Comparison of ENCODE assay signal across 12 cellular contexts in the genomic region with DNA sequence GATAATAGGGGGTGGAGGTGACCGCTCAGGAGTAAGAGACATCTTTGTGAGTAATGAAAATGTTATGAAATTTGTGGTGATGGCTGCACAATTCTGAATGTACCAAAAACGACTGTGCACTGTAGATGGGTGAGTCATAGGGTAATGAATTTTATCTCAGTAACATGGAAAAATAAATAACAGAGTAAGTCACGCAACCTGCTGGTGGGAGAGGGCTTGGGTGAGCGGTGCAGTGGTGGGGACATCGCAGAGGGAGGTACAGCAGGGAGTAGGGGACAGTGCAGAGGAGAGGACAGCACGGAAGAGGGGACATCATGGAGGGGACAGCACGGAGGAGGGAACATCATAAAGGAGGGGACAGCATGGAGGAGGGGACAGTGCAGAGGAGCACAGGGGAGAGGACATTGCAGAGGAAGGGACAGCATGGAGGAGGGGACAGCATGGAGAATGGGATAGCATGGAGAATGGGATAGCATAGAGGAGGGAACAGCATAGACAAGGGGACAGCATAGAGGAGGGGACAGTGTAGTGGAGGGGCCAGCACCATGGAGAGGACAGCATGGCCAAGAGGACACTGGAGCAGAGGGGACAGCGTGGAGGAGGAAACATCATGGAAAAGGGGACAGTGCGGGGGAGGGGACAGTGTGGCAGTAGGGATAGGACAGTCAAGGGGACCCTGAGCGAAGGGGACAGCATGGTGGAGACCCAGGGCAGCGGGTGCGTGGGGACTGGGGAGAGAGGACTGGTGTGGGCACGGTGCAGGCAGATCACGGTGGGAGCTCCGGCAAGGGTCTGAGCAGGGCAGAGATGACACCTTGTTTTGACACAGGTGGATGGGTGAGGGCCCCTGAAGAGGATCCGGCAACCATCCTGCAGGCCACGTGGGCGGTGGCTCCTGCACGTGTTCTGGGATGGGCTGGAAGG.
DNase-seq lines count a peak whose midpoint lies in the region; ATAC-seq, FAIRE-seq and TF ChIP-seq lines count a peak whose summit lies in the region.
"Had no signal": no experiment of that assay in that cellular context is flagged by ENCODE, and none has a peak within 500 bp of the region (broad histone marks: within the 10 kb centered on the region; RNA-seq: fewer than 3 reads in every experiment).

No MANE protein-coding gene starts in this region.

- WGBS in pancreas, 2 donors: 79 to 82% methylated on average over 19 of the region's 19 CpGs

- H4K20me1 ChIP-seq in PC-3 (ENCODE audit: low read length): no peaks in the 10 kb centered on the region

- H3K4me2 ChIP-seq in PC-3 (ENCODE audit: low read length): peak overlapping the region; percentile 69

- H3K9ac ChIP-seq in PC-3 (ENCODE audit: low read length): peak overlapping the region; percentile 64

- H3F3A ChIP-seq in PC-3 (ENCODE audit: low read length, unreplicated experiment): peaks cover 5% of the 10 kb centered on the region

- no peaks in the 10 kb centered on the region for H3K36me3 Mint-ChIP-seq in effector memory CD8-positive, alpha-beta T cell (ENCODE audit: insufficient read depth)
- peaks cover 27% of the 10 kb centered on the region for H3K36me3 Mint-ChIP-seq in CD8-positive, alpha-beta T cell

- H3K36me3 ChIP-seq in PC-3 (ENCODE audit: low read depth, low read length) (peaks cover 16% of the 10 kb centered on the region; the same call in 1 of the 2 replicates), pancreas (no peaks in the 10 kb centered on the region)
- H3K36me3 ChIP-seq in CD8-positive, alpha-beta T cell (ENCODE audit: insufficient read depth, low read length): no peaks in the 10 kb centered on the region
- H3K36me3 ChIP-seq: sigmoid colon had no signal

- H3K79me2 ChIP-seq in PC-3 (ENCODE audit: low read length): no peaks in the 10 kb centered on the region

- H3K27ac ChIP-seq in PC-3 (ENCODE audit: low read length): peak overlapping the region; percentile 89
- no peak overlapping the region for H3K27ac ChIP-seq in pancreas
- no peak overlapping the region for H3K27ac ChIP-seq in CD8-positive, alpha-beta T cell (ENCODE audit: low read depth, low read length)
- H3K27ac ChIP-seq: body of pancreas, sigmoid colon had no signal

- H3K9me3 ChIP-seq in PC-3 (ENCODE audit: low read length) (peaks cover 13% of the 10 kb centered on the region), pancreas (no peaks in the 10 kb centered on the region)
- H3K9me3 ChIP-seq in CD8-positive, alpha-beta T cell (ENCODE audit: low read length): no peaks in the 10 kb centered on the region

- CTCF ChIA-PET in PC-3 (lab: Charles Lee): no interaction called here
- CTCF ChIA-PET in CD8-positive, alpha-beta T cell (lab: Charles Lee): no interaction called here

- POLR2A ChIA-PET in PC-3 (lab: Charles Lee; ENCODE audit: unreplicated experiment): no interaction called here
- POLR2A ChIA-PET in CD8-positive, alpha-beta T cell (lab: Charles Lee): no interaction called here

- peak overlapping the region; percentile 64 to 71 for H3K27ac Mint-ChIP-seq in effector memory CD8-positive, alpha-beta T cell
- H3K27ac Mint-ChIP-seq in CD8-positive, alpha-beta T cell: no peak overlapping the region
- H3K27ac Mint-ChIP-seq: stimulated activated naive CD8-positive, alpha-beta T cell treated with anti-CD3 and anti-CD28 coated beads, Interleukin-15, amount 100 ng/mL, for 72 hours had no signal

- intact Hi-C loops in PC-3 (cut with micrococcal nuclease): no loop called here
- intact Hi-C loops in pancreas (cut with DNase I): no loop called here
- intact Hi-C loops in CD8-positive, alpha-beta T cell (cut with DNase I, micrococcal nuclease): no loop called here

- H3K4me1 Mint-ChIP-seq in effector memory CD8-positive, alpha-beta T cell (ENCODE audit: low read depth in 2 of 2): peaks cover 0 to 3% of the 10 kb centered on the region in 2 donors
- peaks cover 5% of the 10 kb centered on the region for H3K4me1 Mint-ChIP-seq in CD8-positive, alpha-beta T cell (ENCODE audit: low read depth)

- BruUV-seq in PC-3 (replicated peaks; lab: Mats Ljungman, UMichigan): no TSS peak

- DNase-seq in GOT3 (lab: John Stamatoyannopoulos, UW) (peak; percentile 23), PC-3 (peak; percentile 88), pancreas (peak in 1 of 6 donors; percentile 5), GM10266 (ENCODE audit: extremely low spot score) (no peak), NCI-H128 (lab: John Stamatoyannopoulos, UW; ENCODE audit: unreplicated experiment) (no peak)
- no peak for DNase-seq in effector memory CD8-positive, alpha-beta T cell
- no peak for DNase-seq in stimulated activated CD8-positive, alpha-beta memory T cell treated with anti-CD3 and anti-CD28 coated beads, Interleukin-4, amount 100 ng/mL, for 48 hours
- DNase-seq in CD8-positive, alpha-beta T cell: no peak
- DNase-seq: body of pancreas; islet precursor cell; sigmoid colon; stimulated activated naive CD8-positive, alpha-beta T cell treated with anti-CD3 and anti-CD28 coated beads, Interleukin-15, amount 100 ng/mL, for 72 hours had no signal

- no peak overlapping the region for H2AFZ ChIP-seq in PC-3 (ENCODE audit: low read length)

- no peak for FAIRE-seq in pancreas (lab: Jason Lieb, UNC)

- no peak overlapping the region for H3K4me3 Mint-ChIP-seq in effector memory CD8-positive, alpha-beta T cell
- no peak overlapping the region for H3K4me3 Mint-ChIP-seq in CD8-positive, alpha-beta T cell
- H3K4me3 Mint-ChIP-seq: stimulated activated naive CD8-positive, alpha-beta T cell treated with anti-CD3 and anti-CD28 coated beads, Interleukin-15, amount 100 ng/mL, for 72 hours had no signal

- no peaks in the 10 kb centered on the region for H3K27me3 Mint-ChIP-seq in effector memory CD8-positive, alpha-beta T cell
- no peaks in the 10 kb centered on the region for H3K27me3 Mint-ChIP-seq in CD8-positive, alpha-beta T cell (ENCODE audit: low read depth)
- H3K27me3 Mint-ChIP-seq: stimulated activated naive CD8-positive, alpha-beta T cell treated with anti-CD3 and anti-CD28 coated beads, Interleukin-15, amount 100 ng/mL, for 72 hours had no signal

- peaks cover 0 to 3% of the 10 kb centered on the region in 2 donors for H3K9me3 Mint-ChIP-seq in effector memory CD8-positive, alpha-beta T cell
- peaks cover 19% of the 10 kb centered on the region for H3K9me3 Mint-ChIP-seq in CD8-positive, alpha-beta T cell

- peaks cover 14% of the 10 kb centered on the region for H3K4me1 ChIP-seq in PC-3 (ENCODE audit: insufficient read depth, low read length)
- H3K4me1 ChIP-seq in pancreas: no peaks in the 10 kb centered on the region
- no peaks in the 10 kb centered on the region for H3K4me1 ChIP-seq in CD8-positive, alpha-beta T cell (ENCODE audit: insufficient read depth, low read length)
- H3K4me1 ChIP-seq: body of pancreas, sigmoid colon had no signal

- H3K9me2 ChIP-seq in PC-3 (replicated peaks; ENCODE audit: low read length): no peaks in the 10 kb centered on the region

- ATAC-seq in PC-3 (peak; percentile 92), pancreas (peak; percentile 32 to 84 (median 74))
- no peak for ATAC-seq in effector memory CD8-positive, alpha-beta T cell (replicated peaks)
- ATAC-seq in CD8-positive, alpha-beta T cell: no peak
- ATAC-seq: body of pancreas; stimulated activated naive CD8-positive, alpha-beta T cell treated with anti-CD3 and anti-CD28 coated beads, Interleukin-15, amount 100 ng/mL, for 72 hours had no signal

- H3K4me3 ChIP-seq in PC-3 (ENCODE audit: low read length): peak overlapping the region; percentile 7; the same call in 1 of the 2 replicates
- no peak overlapping the region for H3K4me3 ChIP-seq in pancreas
- H3K4me3 ChIP-seq in CD8-positive, alpha-beta T cell (ENCODE audit: low read depth, low read length): no peak overlapping the region
- H3K4me3 ChIP-seq: body of pancreas, sigmoid colon had no signal

- H3K27me3 ChIP-seq in PC-3 (ENCODE audit: low read length): no peaks in the 10 kb centered on the region
- H3K27me3 ChIP-seq in pancreas: no peaks in the 10 kb centered on the region
- H3K27me3 ChIP-seq in CD8-positive, alpha-beta T cell (ENCODE audit: insufficient read depth, low read length): no peaks in the 10 kb centered on the region
- H3K27me3 ChIP-seq: body of pancreas, sigmoid colon had no signal

- TF ChIP-seq CTCF in PC-3 (conservative IDR thresholded peaks at IDR 0.05; ENCODE audit: low read depth, low read length) (no peak), pancreas (IDR thresholded peaks at IDR 0.05) (no peak), GM10266 (IDR thresholded peaks at IDR 0.05; ENCODE audit: control insufficient read depth, insufficient read depth, low read depth, missing control alignments) (no peak)
- TF ChIP-seq CTCF in CD8-positive, alpha-beta T cell (IDR thresholded peaks at IDR 0.05): no peak

Comparison
In these comparisons a context has a peak if more than half of its experiments do, and no peak if none do; other contexts are left out.
1. DNase-seq: peak in GOT3 (single experiment) and PC-3 (single experiment); none in effector memory CD8-positive, alpha-beta T cell (0 of 3), GM10266 (single experiment), NCI-H128 (single experiment), stimulated activated CD8-positive, alpha-beta memory T cell treated with anti-CD3 and anti-CD28 coated beads, Interleukin-4, amount 100 ng/mL, for 48 hours (single experiment) and CD8-positive, alpha-beta T cell (0 of 7).
2. ATAC-seq: peak in PC-3 (single experiment) and pancreas (4 of 4); none in effector memory CD8-positive, alpha-beta T cell (single experiment) and CD8-positive, alpha-beta T cell (single experiment).